Comparison of ENCODE assay signal across 8 cellular contexts in the genomic region with DNA sequence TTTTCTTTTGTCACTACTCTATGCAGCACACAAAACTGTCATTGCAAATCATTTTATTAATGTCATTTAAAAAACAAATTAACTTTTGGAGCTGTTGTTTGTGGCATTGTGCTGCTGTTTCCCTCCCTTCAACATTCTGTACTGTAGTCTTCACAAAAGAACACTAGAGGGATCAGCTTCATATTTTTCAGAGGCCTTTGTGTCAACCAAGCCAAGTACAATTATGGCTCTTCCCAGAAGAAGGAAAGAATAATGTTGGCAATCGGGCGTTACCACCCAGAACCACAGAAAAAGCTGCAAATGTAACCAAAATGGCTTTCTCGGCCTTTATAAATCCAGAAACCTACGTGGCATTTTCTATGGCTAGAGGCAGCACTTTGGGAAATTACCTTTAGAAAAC.
DNase-seq lines count a peak whose midpoint lies in the region; ATAC-seq, FAIRE-seq and TF ChIP-seq lines count a peak whose summit lies in the region.

No MANE protein-coding gene starts in this region.

- no peak overlapping the region for H4K8ac ChIP-seq in mesendoderm (ENCODE audit: low read depth, low read length)

- H3K9me3 Mint-ChIP-seq in brain (peaks cover 0 to 4% (median 0%) of the 10 kb centered on the region in 5 experiments), CD14-positive monocyte (no peaks in the 10 kb centered on the region)
- H3K9me3 Mint-ChIP-seq in T-helper 2 cell treated with Interferon-gamma antibody and Interleukin-4, amounts not matched to agents 5 μg/mL and 100 μg/mL, for 36 hours = no peaks in the 10 kb centered on the region

- WGBS in mesendoderm (ENCODE audit: extremely low coverage, insufficient coverage, low lambda C conversion rate) = no CpG with 5 or more reads among the region's 4 CpGs

- H3K23ac ChIP-seq in mesendoderm (ENCODE audit: low read length) = no peak overlapping the region

- H3K18ac ChIP-seq in mesendoderm (ENCODE audit: low read length) = peak overlapping the region; percentile 75

- no peak overlapping the region for H3K9ac ChIP-seq in mesendoderm (ENCODE audit: low read length)

- H2AFZ ChIP-seq in ACC112 (ENCODE audit: low read length, unreplicated experiment) = peak overlapping the region; percentile 94

- H3K27ac Mint-ChIP-seq in brain (peak overlapping the region in 4 of 5 experiments; percentile 43 to 93 (median 88)), CD14-positive monocyte (no peak overlapping the region)
- H3K27ac Mint-ChIP-seq in T-helper 2 cell treated with Interferon-gamma antibody and Interleukin-4, amounts not matched to agents 5 μg/mL and 100 μg/mL, for 36 hours = no peak overlapping the region

- H2BK5ac ChIP-seq in mesendoderm (ENCODE audit: low read length) = no peak overlapping the region

- H3K4me1 Mint-ChIP-seq in brain = peaks cover 57% of the 10 kb centered on the region
- no peaks in the 10 kb centered on the region for H3K4me1 Mint-ChIP-seq in CD14-positive monocyte
- H3K4me1 Mint-ChIP-seq in T-helper 2 cell treated with Interferon-gamma antibody and Interleukin-4, amounts not matched to agents 5 μg/mL and 100 μg/mL, for 36 hours (ENCODE audit: low read depth) = no peaks in the 10 kb centered on the region

- H3K27ac ChIP-seq in ACC112 (ENCODE audit: low read depth, low read length) (peak overlapping the region; percentile 95), mesendoderm (ENCODE audit: low read depth, low read length) (no peak overlapping the region)

- no peaks in the 10 kb centered on the region for H3K79me1 ChIP-seq in mesendoderm (ENCODE audit: low read length)

- no peaks in the 10 kb centered on the region for H3K36me3 Mint-ChIP-seq in brain
- no peaks in the 10 kb centered on the region for H3K36me3 Mint-ChIP-seq in CD14-positive monocyte
- H3K36me3 Mint-ChIP-seq in T-helper 2 cell treated with Interferon-gamma antibody and Interleukin-4, amounts not matched to agents 5 μg/mL and 100 μg/mL, for 36 hours (ENCODE audit: low read depth) = no peaks in the 10 kb centered on the region

- H3K36me3 ChIP-seq in ACC112 (ENCODE audit: insufficient read depth, low read length) (no peaks in the 10 kb centered on the region), mesendoderm (ENCODE audit: control insufficient read depth, insufficient read depth, low read length) (no peaks in the 10 kb centered on the region)

- H4K5ac ChIP-seq in mesendoderm (ENCODE audit: low read length) = no peak overlapping the region

- DNase-seq in NCI-H1436 treated with DMSO at 0.1 percent for 48 hours (lab: John Stamatoyannopoulos, UW) (peak; percentile 21), mesendoderm (no peak), CD14-positive monocyte (ENCODE audit: low spot score) (no peak), GM12891 (ENCODE audit: insufficient read length, low spot score) (no peak)
- no peak for DNase-seq in T-helper 2 cell treated with Interferon-gamma antibody and Interleukin-4, amounts not matched to agents 5 μg/mL and 100 μg/mL, for 36 hours (ENCODE audit: low spot score)

- intact Hi-C loops in CD14-positive monocyte (cut with micrococcal nuclease) = no loop called here

- H3K56ac ChIP-seq in mesendoderm (ENCODE audit: low read length) = no peak overlapping the region

- ATAC-seq in GM19455 (IDR thresholded peaks at IDR 0.05; ENCODE audit: unreplicated experiment) = no peak

- peak overlapping the region in 2 of 5 experiments; percentile 65 to 71 for H3K4me3 Mint-ChIP-seq in brain
- no peak overlapping the region for H3K4me3 Mint-ChIP-seq in CD14-positive monocyte
- H3K4me3 Mint-ChIP-seq in T-helper 2 cell treated with Interferon-gamma antibody and Interleukin-4, amounts not matched to agents 5 μg/mL and 100 μg/mL, for 36 hours = no peak overlapping the region

- H3K4me1 ChIP-seq in ACC112 (ENCODE audit: control insufficient read depth, insufficient read depth, low read length, unreplicated experiment) (peaks cover 64% of the 10 kb centered on the region), mesendoderm (ENCODE audit: control insufficient read depth, low read depth, low read length) (no peaks in the 10 kb centered on the region)

- no peak overlapping the region for H2AK5ac ChIP-seq in mesendoderm (ENCODE audit: low read length)

- TF ChIP-seq CTCF in brain (conservative IDR thresholded peaks at IDR 0.05) (peak; percentile 58 to 69), CD14-positive monocyte (IDR thresholded peaks at IDR 0.05) (no peak)

- no peaks in the 10 kb centered on the region for H3K27me3 ChIP-seq in ACC112 (ENCODE audit: insufficient read depth, low read length)
- H3K27me3 ChIP-seq in mesendoderm (ENCODE audit: insufficient read depth, low read length, poor library complexity) = no peaks in the 10 kb centered on the region

- no peak overlapping the region for H2BK120ac ChIP-seq in mesendoderm (ENCODE audit: low read depth, low read length)

- H3K27me3 Mint-ChIP-seq in brain = peaks cover 3% of the 10 kb centered on the region
- peaks cover 3 to 12% (median 7%) of the 10 kb centered on the region in 3 donors for H3K27me3 Mint-ChIP-seq in CD14-positive monocyte (ENCODE audit: low read depth in 3 of 3)
- peaks cover 5% of the 10 kb centered on the region for H3K27me3 Mint-ChIP-seq in T-helper 2 cell treated with Interferon-gamma antibody and Interleukin-4, amounts not matched to agents 5 μg/mL and 100 μg/mL, for 36 hours (ENCODE audit: low read depth)

- H3K4me3 ChIP-seq in ACC112 (ENCODE audit: low read depth, low read length) (peak overlapping the region; percentile 57), mesendoderm (ENCODE audit: low read length) (no peak overlapping the region)

- no peak for FAIRE-seq in GM12891 (lab: Jason Lieb, UNC)

- H3K79me2 ChIP-seq in ACC112 (ENCODE audit: control insufficient read depth, insufficient read depth, low read length, unreplicated experiment) (peaks cover 5% of the 10 kb centered on the region), mesendoderm (ENCODE audit: control insufficient read depth, insufficient read depth, low read length) (no peaks in the 10 kb centered on the region)

- no peak overlapping the region for H2BK15ac ChIP-seq in mesendoderm (replicated peaks; ENCODE audit: low read depth)

- no peak for TF ChIP-seq POLR2A in GM12891 (IDR thresholded peaks at IDR 0.05; ENCODE audit: low read depth, low read length)

- no peak overlapping the region for H3K4me2 ChIP-seq in mesendoderm (ENCODE audit: low read length)

- no peak overlapping the region for H3K4ac ChIP-seq in mesendoderm (ENCODE audit: low read depth, low read length)

TF ChIP-seq in GM12891, 5 proteins besides CTCF, POLR2A, EP300 and RAD21:
- TF ChIP-seq PAX5 (IDR thresholded peaks at IDR 0.05; ENCODE audit: insufficient read depth, low read length, severe bottlenecking) (no peak), TAF1 (IDR thresholded peaks at IDR 0.05; ENCODE audit: low read depth, low read length) (no peak), POLR2AphosphoS5 (IDR thresholded peaks at IDR 0.05; ENCODE audit: low read depth, low read length) (no peak)

Comparison
In these comparisons a context has a peak if more than half of its experiments do, and no peak if none do; other contexts are left out.
1. H3K27ac Mint-ChIP-seq: peak in brain (4 of 5); none in CD14-positive monocyte (0 of 7) and T-helper 2 cell treated with Interferon-gamma antibody and Interleukin-4, amounts not matched to agents 5 μg/mL and 100 μg/mL, for 36 hours (single experiment).